ENCODE assay signal across 1 cellular context in the genomic region with DNA sequence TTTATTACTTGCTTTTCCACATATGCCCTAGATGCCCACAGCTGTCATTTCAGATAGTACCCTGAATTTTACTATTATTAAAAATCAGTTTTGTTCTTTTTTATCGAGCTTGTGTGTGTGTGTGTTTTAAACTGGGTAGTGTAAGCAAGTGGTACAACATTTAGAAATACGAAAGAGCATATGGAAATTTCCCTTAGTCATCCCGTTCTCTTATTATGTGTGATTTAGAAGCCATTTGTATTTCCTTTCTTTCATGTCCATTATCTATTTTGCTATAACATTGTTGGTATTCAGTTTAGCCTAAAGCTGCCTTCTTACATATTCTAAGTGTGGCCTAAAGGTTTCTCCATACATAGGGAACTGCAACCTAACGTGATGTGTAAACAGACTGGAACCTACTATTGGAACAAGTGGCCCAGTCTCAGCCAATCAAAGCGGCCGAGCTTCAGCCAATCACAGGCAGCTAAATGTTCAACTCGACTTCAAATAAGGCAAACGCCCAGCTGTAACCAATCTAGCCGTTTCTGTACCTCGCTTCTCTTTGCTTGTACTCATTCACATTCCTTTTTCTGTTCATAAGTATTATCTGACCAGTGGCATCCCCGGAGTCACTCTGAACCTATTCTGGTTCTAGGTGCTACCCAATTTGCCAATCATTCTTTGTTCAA.
TF ChIP-seq lines count a peak whose summit lies in the region.

No MANE protein-coding gene starts in this region.

TF ChIP-seq in H1, 55 proteins besides CTCF, POLR2A, EP300 and RAD21:
- TF ChIP-seq SIN3A (conservative IDR thresholded peaks at IDR 0.05 in 1 of 2, IDR thresholded peaks at IDR 0.05 in 1 of 2; ENCODE audit: low read depth in 1 of 2, low read length in 2 of 2) (no peak), CBX5 (IDR thresholded peaks at IDR 0.05; ENCODE audit: low read depth, low read length) (no peak), KDM4A (IDR thresholded peaks at IDR 0.05; ENCODE audit: low read depth, low read length, severe bottlenecking) (no peak), SRF (IDR thresholded peaks at IDR 0.05; ENCODE audit: low read depth, low read length) (no peak), TEAD4 (IDR thresholded peaks at IDR 0.05; ENCODE audit: low read depth, low read length) (no peak), CREB1 (IDR thresholded peaks at IDR 0.05) (no peak), EGR1 (IDR thresholded peaks at IDR 0.05; ENCODE audit: borderline replicate concordance, low read depth, low read length) (no peak), PHF8 (conservative IDR thresholded peaks at IDR 0.05; ENCODE audit: low read depth, low read length) (no peak)
- TF ChIP-seq, protein P1, sequence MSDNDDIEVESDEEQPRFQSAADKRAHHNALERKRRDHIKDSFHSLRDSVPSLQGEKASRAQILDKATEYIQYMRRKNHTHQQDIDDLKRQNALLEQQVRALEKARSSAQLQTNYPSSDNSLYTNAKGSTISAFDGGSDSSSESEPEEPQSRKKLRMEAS (IDR thresholded peaks at IDR 0.05): no peak
- TF ChIP-seq, protein P2, sequence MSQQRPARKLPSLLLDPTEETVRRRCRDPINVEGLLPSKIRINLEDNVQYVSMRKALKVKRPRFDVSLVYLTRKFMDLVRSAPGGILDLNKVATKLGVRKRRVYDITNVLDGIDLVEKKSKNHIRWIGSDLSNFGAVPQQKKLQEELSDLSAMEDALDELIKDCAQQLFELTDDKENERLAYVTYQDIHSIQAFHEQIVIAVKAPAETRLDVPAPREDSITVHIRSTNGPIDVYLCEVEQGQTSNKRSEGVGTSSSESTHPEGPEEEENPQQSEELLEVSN (IDR thresholded peaks at IDR 0.05): no peak
